In the genomic region with DNA sequence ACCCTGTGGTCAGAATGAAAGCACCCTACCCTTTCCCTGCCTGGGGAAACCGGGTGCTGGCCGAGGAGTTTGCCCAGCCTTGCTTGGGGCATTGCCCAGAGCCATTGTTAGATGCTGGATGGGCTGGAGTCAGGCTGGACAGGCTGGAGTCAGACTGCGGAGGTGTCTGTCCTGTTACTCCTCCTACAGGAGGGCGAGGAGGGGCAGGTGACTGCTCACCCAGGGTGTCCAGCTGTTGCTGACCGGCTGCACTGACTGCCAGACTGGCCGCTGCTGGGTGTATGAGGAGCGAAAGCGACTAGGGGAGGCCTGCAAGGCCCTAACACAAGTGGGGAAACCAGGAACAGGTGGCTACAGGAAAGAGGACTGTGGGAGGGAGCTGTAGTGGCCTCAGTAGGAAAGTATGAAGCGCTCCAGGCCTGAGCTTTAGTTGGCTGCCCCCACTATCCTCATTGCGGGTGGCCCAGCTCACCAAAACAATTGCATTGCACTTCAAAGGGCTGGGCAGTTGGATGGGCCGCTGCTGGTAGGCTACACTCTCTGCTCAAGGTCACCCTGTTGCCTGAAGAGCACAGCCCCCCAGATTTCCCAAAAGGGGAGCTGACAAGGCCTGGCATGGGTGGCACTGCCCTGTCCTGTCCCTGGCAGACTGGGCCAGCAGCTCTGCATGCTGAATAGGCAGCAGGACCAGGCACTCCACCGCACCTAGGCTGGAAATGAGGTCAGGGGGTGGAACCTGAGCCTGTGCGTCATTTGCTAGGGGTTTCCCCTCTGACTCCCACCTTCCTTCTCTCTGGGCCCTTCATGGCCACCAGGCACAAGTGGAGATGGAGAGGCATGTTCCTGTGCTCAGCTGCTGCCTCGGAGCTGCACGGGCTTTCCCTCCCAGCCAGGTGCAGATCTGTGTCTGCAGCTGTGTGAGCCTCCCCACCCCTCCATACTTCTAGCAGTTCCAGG, we compare ENCODE assay signal across 9 cellular contexts. TPM values are rescaled to one million over a fixed set of nuclear protein-coding genes. Genes with fewer than 3 reads are reported as not detected.
DNase-seq lines count a peak whose midpoint lies in the region; ATAC-seq and TF ChIP-seq lines count a peak whose summit lies in the region.
"Had no signal": no experiment of that assay in that cellular context is flagged by ENCODE, and none has a peak within 500 bp of the region (broad histone marks: within the 10 kb centered on the region; RNA-seq: fewer than 3 reads in every experiment).

No MANE protein-coding gene starts in this region.

- peak; percentile 74 to 79 for DNase-seq in SHP77 (lab: John Stamatoyannopoulos, UW)
- DNase-seq in stimulated activated CD4-positive, alpha-beta T cell treated with anti-CD3 and anti-CD28 coated beads, Interleukin-12 subunit alpha, Interleukin-12 subunit beta, amount 100 ng/mL, for 48 hours (ENCODE audit: low read depth in 2 of 3, low spot score in 1 of 3), result peak; percentile 66 to 74 (median 73)
- DNase-seq in NOMO-1 (lab: John Stamatoyannopoulos, UW; ENCODE audit: unreplicated experiment in 2 of 2), result no peak
- no peak for DNase-seq in glutamatergic neuron
- no peak for DNase-seq in foreskin fibroblast
- no peak for DNase-seq in NCI-H2107 (lab: John Stamatoyannopoulos, UW)

- H3K27ac Mint-ChIP-seq in activated naive CD4-positive, alpha-beta T cell treated with anti-CD3 and anti-CD28 coated beads, Interleukin-2, amount 50 U/mL, for 24 hours, result peak overlapping the region; percentile 17
- no peak overlapping the region for H3K27ac Mint-ChIP-seq in glutamatergic neuron (ENCODE audit: unreplicated experiment)

- H3K4me3 ChIP-seq in foreskin fibroblast (ENCODE audit: low read depth in 1 of 2, low read length in 2 of 2), result no peak overlapping the region
- H3K4me3 ChIP-seq: cardiac muscle cell had no signal

- no peaks in the 10 kb centered on the region for H3K36me3 Mint-ChIP-seq in activated naive CD4-positive, alpha-beta T cell treated with anti-CD3 and anti-CD28 coated beads, Interleukin-2, amount 50 U/mL, for 24 hours
- H3K36me3 Mint-ChIP-seq in glutamatergic neuron (ENCODE audit: unreplicated experiment), result peaks cover 7% of the 10 kb centered on the region

- H3K4me3 Mint-ChIP-seq in activated naive CD4-positive, alpha-beta T cell treated with anti-CD3 and anti-CD28 coated beads, Interleukin-2, amount 50 U/mL, for 24 hours, result peak overlapping the region; percentile 42
- H3K4me3 Mint-ChIP-seq in glutamatergic neuron (ENCODE audit: unreplicated experiment), result no peak overlapping the region

- ATAC-seq in GM19043 (IDR thresholded peaks at IDR 0.05; ENCODE audit: low read depth, unreplicated experiment), result peak; percentile 47

- H3K9me3 Mint-ChIP-seq in activated naive CD4-positive, alpha-beta T cell treated with anti-CD3 and anti-CD28 coated beads, Interleukin-2, amount 50 U/mL, for 24 hours, result no peaks in the 10 kb centered on the region
- H3K9me3 Mint-ChIP-seq in glutamatergic neuron (ENCODE audit: unreplicated experiment), result peaks cover 11% of the 10 kb centered on the region

- TF ChIP-seq CTCF in glutamatergic neuron (IDR thresholded peaks at IDR 0.05; ENCODE audit: partially characterized antibody, unreplicated experiment) (no peak), foreskin fibroblast (IDR thresholded peaks at IDR 0.05; ENCODE audit: low read depth, low read length) (no peak)

- no peaks in the 10 kb centered on the region for H3K27me3 Mint-ChIP-seq in activated naive CD4-positive, alpha-beta T cell treated with anti-CD3 and anti-CD28 coated beads, Interleukin-2, amount 50 U/mL, for 24 hours
- H3K27me3 Mint-ChIP-seq in glutamatergic neuron (ENCODE audit: unreplicated experiment), result peaks cover 5% of the 10 kb centered on the region

- H3K4me1 Mint-ChIP-seq in activated naive CD4-positive, alpha-beta T cell treated with anti-CD3 and anti-CD28 coated beads, Interleukin-2, amount 50 U/mL, for 24 hours, result peaks cover 35% of the 10 kb centered on the region
- peaks cover 20% of the 10 kb centered on the region for H3K4me1 Mint-ChIP-seq in glutamatergic neuron (ENCODE audit: low read depth, unreplicated experiment)

RNA-seq across cellular contexts. Expression of gene LDHD, which starts 18.4 kb away (rescaled TPM):
- total RNA-seq in glutamatergic neuron (ENCODE audit: unreplicated experiment), result not detected

RNA-seq across cellular contexts. Expression of gene ZFP1, which starts 50.1 kb away (rescaled TPM):
- 16.1 TPM for total RNA-seq in glutamatergic neuron (ENCODE audit: unreplicated experiment)

Comparison
In these comparisons a context has a peak if more than half of its experiments do, and no peak if none do; other contexts are left out.
1. DNase-seq: peak in SHP77 (2 of 2) and stimulated activated CD4-positive, alpha-beta T cell treated with anti-CD3 and anti-CD28 coated beads, Interleukin-12 subunit alpha, Interleukin-12 subunit beta, amount 100 ng/mL, for 48 hours (3 of 3); none in NOMO-1 (0 of 2), glutamatergic neuron (single experiment), foreskin fibroblast (0 of 2) and NCI-H2107 (single experiment).